Comparison of ENCODE assay signal across 1 cellular context in genomic region chr20:45843506-45843905, GRCh38.
TF ChIP-seq lines count a peak whose summit lies in the region.

No MANE protein-coding gene starts in this region.

TF ChIP-seq in GM12878, 131 proteins besides CTCF, POLR2A, EP300 and RAD21:
- no peak for TF ChIP-seq ZZZ3 (IDR thresholded peaks at IDR 0.05; ENCODE audit: control insufficient read depth, insufficient read length, low read depth)
- TF ChIP-seq TCF3 (IDR thresholded peaks at IDR 0.05; ENCODE audit: borderline replicate concordance, insufficient read depth, low read depth, low read length) = no peak
- no peak for TF ChIP-seq NFXL1 (IDR thresholded peaks at IDR 0.05; ENCODE audit: borderline replicate concordance)
- TF ChIP-seq CEBPZ (IDR thresholded peaks at IDR 0.05; ENCODE audit: low read depth, low read length) = no peak
- TF ChIP-seq CHD2 (IDR thresholded peaks at IDR 0.05; ENCODE audit: borderline replicate concordance, low read depth, low read length) = no peak
- TF ChIP-seq IKZF2 (IDR thresholded peaks at IDR 0.05) = no peak
- no peak for TF ChIP-seq CBFB (IDR thresholded peaks at IDR 0.05; ENCODE audit: low read depth)
- TF ChIP-seq NFYA (IDR thresholded peaks at IDR 0.05; ENCODE audit: borderline replicate concordance, low read depth, low read length) = no peak
- no peak for TF ChIP-seq SPI1 (IDR thresholded peaks at IDR 0.05; ENCODE audit: borderline replicate concordance, insufficient read depth, low read depth, low read length)
- TF ChIP-seq HCFC1 (IDR thresholded peaks at IDR 0.05; ENCODE audit: low read length) = no peak
- no peak for TF ChIP-seq MEF2A (IDR thresholded peaks at IDR 0.05; ENCODE audit: insufficient read depth, low read depth, low read length)
